6 cellular contexts compared by ENCODE assay signal in the genomic region with DNA sequence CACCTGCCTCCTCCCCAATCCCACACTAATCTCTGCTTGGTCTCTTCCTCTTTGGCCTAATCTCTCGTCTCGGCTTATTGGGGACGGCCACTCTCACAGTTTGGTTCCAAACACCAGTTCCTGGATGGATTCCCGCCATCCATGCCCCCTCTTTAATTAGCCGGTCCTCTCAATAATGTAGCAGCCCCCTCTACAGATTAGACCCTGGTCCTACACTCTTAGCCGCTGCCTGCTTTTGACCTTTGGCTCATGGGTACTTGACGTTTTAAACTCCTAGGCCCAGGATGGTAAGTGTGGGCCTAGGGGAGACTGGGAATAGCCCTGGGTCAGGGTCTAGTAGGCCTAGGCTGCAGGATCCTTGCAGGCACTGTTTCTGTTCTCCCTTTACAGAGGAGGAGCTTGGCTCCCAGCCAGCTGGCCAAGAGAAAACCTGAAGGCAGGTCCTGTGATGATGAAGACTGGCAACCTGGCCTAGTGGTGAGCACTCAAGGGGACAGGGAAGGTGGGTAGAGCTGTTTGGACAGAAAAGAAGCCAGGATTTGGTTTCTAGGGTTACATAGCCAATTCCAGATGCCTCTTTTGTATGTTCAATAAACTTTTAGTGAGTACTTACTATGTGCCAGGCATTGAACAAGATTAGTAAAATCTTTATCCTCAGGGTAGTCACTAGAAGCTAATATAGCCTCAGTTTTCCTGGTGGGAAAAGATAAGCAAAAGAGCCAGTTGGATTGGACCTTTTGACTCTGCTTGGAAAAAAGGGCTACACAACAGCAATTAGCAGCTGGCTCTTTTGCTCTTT. TPM values are rescaled to one million over a fixed set of nuclear protein-coding genes. Genes with fewer than 3 reads are reported as not detected.
A peak's percentile ranks its signal among the peaks of the same experiment; 100 is the strongest.
DNase-seq lines count a peak whose midpoint lies in the region; ATAC-seq lines count a peak whose summit lies in the region.

No MANE protein-coding gene starts in this region.

- H3K27me3 Mint-ChIP-seq in activated T-helper 17 cell treated with anti-CD3 and anti-CD28 coated beads, Interleukin-2, amount 50 U/mL, for 72 hours, result no peaks in the 10 kb centered on the region

- H3K4me3 ChIP-seq in GM08714 (ENCODE audit: low read length) (peak overlapping the region; percentile 80), mononuclear cell (ENCODE audit: low read length) (peak overlapping the region; percentile 56)

- ATAC-seq in activated T-helper 17 cell treated with anti-CD3 and anti-CD28 coated beads, Interleukin-2, amount 50 U/mL, for 72 hours (replicated peaks), result no peak
- ATAC-seq in HG02642 (IDR thresholded peaks at IDR 0.05; ENCODE audit: poor library complexity, unreplicated experiment) (no peak), GM18858 (IDR thresholded peaks at IDR 0.05; ENCODE audit: unreplicated experiment) (no peak)

- DNase-seq in NCI-H1105 (lab: John Stamatoyannopoulos, UW), result peak; percentile 83

- H3K36me3 Mint-ChIP-seq in activated T-helper 17 cell treated with anti-CD3 and anti-CD28 coated beads, Interleukin-2, amount 50 U/mL, for 72 hours (ENCODE audit: low read depth), result peaks cover 46% of the 10 kb centered on the region

- peak overlapping the region; percentile 95 for H3K4me3 Mint-ChIP-seq in activated T-helper 17 cell treated with anti-CD3 and anti-CD28 coated beads, Interleukin-2, amount 50 U/mL, for 72 hours

- H3K27me3 ChIP-seq in mononuclear cell (ENCODE audit: insufficient read depth, low read length), result no peaks in the 10 kb centered on the region

- peak overlapping the region; percentile 92 for H3K27ac Mint-ChIP-seq in activated T-helper 17 cell treated with anti-CD3 and anti-CD28 coated beads, Interleukin-2, amount 50 U/mL, for 72 hours

- H3K9me3 Mint-ChIP-seq in activated T-helper 17 cell treated with anti-CD3 and anti-CD28 coated beads, Interleukin-2, amount 50 U/mL, for 72 hours, result no peaks in the 10 kb centered on the region

- H3K9me3 ChIP-seq in mononuclear cell (ENCODE audit: low read depth, low read length), result no peaks in the 10 kb centered on the region

- peaks cover 13% of the 10 kb centered on the region for H3K4me1 Mint-ChIP-seq in activated T-helper 17 cell treated with anti-CD3 and anti-CD28 coated beads, Interleukin-2, amount 50 U/mL, for 72 hours

- peaks cover 20% of the 10 kb centered on the region for H3K4me1 ChIP-seq in mononuclear cell (ENCODE audit: insufficient read depth, low read length)

RNA-seq across cellular contexts. Expression of a gene that starts 0.8 kb away (rescaled TPM):
- 10 to 100 TPM; 50.8 to 56.5 TPM for total RNA-seq in activated T-helper 17 cell treated with anti-CD3 and anti-CD28 coated beads, Interleukin-2, amount 50 U/mL, for 72 hours
- not detected for total RNA-seq in mononuclear cell

RNA-seq across cellular contexts. Expression of a gene that starts 45.2 kb away (rescaled TPM):
- under 1 TPM in 1 of 2 donors, not detected in 1; 0.24 TPM for total RNA-seq in activated T-helper 17 cell treated with anti-CD3 and anti-CD28 coated beads, Interleukin-2, amount 50 U/mL, for 72 hours
- 0.10 TPM for total RNA-seq in mononuclear cell

RNA-seq across cellular contexts. Expression of a gene that starts 50.1 kb away (rescaled TPM):
- total RNA-seq in activated T-helper 17 cell treated with anti-CD3 and anti-CD28 coated beads, Interleukin-2, amount 50 U/mL, for 72 hours, result 10 to 100 TPM; 36.0 to 40.6 TPM
- total RNA-seq in mononuclear cell, result 6.7 TPM

RNA-seq across cellular contexts. Expression of a gene that starts 55.1 kb away (rescaled TPM):
- 10 to 100 TPM; 30.1 to 37.7 TPM for total RNA-seq in activated T-helper 17 cell treated with anti-CD3 and anti-CD28 coated beads, Interleukin-2, amount 50 U/mL, for 72 hours
- 20.1 TPM for total RNA-seq in mononuclear cell

RNA-seq across cellular contexts. Expression of a gene that starts 55.2 kb away (rescaled TPM):
- total RNA-seq in activated T-helper 17 cell treated with anti-CD3 and anti-CD28 coated beads, Interleukin-2, amount 50 U/mL, for 72 hours, result 100 to 1,000 TPM; 272 to 374 TPM
- 311 TPM for total RNA-seq in mononuclear cell

Comparison
In these comparisons a context has a peak if more than half of its experiments do, and no peak if none do; other contexts are left out.
1. RNA of a gene that starts 0.8 kb away (total RNA-seq): 50.8 to 56.5 TPM in activated T-helper 17 cell treated with anti-CD3 and anti-CD28 coated beads, Interleukin-2, amount 50 U/mL, for 72 hours; not detected in mononuclear cell (single experiment); every median in the first group is over 10 times any median in the second.